Comparison of ENCODE assay signal across 1 cellular context in the genomic region with DNA sequence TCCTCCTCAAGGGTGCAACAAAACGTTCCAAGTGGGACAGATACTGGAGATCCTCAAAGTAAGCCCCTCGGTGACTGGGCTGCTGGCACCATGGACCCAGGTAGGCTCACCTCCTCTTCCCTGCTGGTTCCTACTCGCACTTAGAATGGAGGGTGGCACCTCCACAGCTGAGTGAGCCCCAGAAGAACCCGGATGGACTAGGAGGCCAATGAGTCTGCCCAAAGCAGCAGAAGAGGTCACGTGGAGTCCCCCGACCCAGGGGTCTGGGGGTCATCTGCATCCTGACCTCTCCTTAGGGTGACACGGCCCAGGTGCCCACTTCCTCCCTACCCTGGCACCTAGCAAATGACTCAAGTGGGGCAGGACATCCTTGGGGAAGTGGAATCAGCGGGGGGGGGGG.
A peak's percentile ranks its signal among the peaks of the same experiment; 100 is the strongest.
TF ChIP-seq lines count a peak whose summit lies in the region.

No MANE protein-coding gene starts in this region.

TF ChIP-seq in GM12878, 131 proteins besides CTCF, POLR2A, EP300 and RAD21:
- TF ChIP-seq BCL11A (IDR thresholded peaks at IDR 0.05; ENCODE audit: low read depth, low read length) (no peak), NR2F1 (conservative IDR thresholded peaks at IDR 0.05) (0 out of 2 replicates have a peak, but pooled peaks have one; percentile 26), MAX (IDR thresholded peaks at IDR 0.05; ENCODE audit: low read depth, low read length) (no peak), PAX8 (IDR thresholded peaks at IDR 0.05) (no peak), PAX5 (IDR thresholded peaks at IDR 0.05; ENCODE audit: borderline replicate concordance, low read depth, low read length) (no peak)
